Comparison of ENCODE assay signal across 8 cellular contexts in the genomic region with DNA sequence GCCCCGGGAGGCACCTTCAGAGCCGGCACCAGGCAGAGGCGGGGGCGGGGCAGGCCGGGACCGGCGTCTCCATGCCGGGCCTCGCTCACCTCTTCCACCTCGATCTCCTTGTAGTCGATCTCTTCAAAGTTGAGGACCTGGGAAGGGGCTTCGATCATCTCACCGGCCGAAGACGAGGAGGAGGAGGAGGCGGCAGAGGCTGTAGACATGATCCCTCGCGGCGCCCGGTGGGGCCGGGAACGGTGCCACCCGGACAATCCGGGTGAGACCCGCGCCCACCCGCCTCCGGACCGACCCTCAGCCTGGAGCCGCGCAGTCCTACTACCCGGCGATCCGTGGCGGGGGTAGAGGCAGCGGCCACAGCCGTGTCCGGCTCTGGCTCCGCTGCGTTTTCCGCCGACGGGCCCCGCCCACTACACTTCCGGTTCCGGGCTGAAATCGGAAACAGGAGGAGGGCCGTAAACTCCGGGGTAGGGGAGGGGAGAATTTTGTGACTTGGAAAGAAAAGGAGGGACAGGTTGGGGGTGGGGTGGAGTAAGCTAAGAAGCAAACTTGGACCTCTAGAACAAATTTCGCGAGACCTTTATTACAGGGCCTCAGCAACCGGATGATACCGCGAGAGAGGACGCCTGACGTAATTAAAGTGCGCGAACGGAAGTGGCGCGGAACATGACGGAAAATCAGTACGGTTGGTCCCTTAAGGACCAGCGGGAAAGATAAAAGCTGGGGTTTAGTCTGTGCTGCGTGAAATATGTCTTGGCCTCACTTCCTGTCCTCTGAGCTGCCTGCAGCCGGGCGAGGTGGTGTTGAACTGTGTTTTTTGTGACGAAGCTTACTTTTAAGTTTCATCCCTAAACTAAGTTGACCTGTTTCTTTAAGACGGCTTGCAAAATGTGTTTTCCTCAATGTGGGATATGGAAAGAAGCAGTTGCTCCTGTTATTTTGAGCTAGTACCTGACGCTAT. TPM values are rescaled to one million over a fixed set of nuclear protein-coding genes. Genes with fewer than 3 reads are reported as not detected.
DNase-seq lines count a peak whose midpoint lies in the region; FAIRE-seq and TF ChIP-seq lines count a peak whose summit lies in the region.

A gene (minus strand): TSS at position 398 of the 964 bp plus-strand sequence. CDS start 189 bp downstream, at position 209.

- no peak within 1 kb of the TSS for H3K4ac ChIP-seq in neuronal stem cell (ENCODE audit: low read length)

- peak within 1 kb of the TSS; percentile 71 for H3K14ac ChIP-seq in neuronal stem cell (ENCODE audit: low read length)

- H3K9ac ChIP-seq in neuronal stem cell (ENCODE audit: low read depth, low read length, poor library complexity) = peak within 1 kb of the TSS; percentile 94

- DNase-seq in GF-D8 (lab: John Stamatoyannopoulos, UW) (peak; percentile 96), HEK293T (ENCODE audit: extremely low spot score) (peak; percentile 86), MV-4-11 (lab: John Stamatoyannopoulos, UW) (peak; percentile 95), SK-MEL-5 (ENCODE audit: low read depth, low spot score) (peak; percentile 94), frontal cortex (ENCODE audit: low spot score in 2 of 2) (peak; percentile 77 to 81), neuronal stem cell (ENCODE audit: low spot score) (peak; percentile 95)
- DNase-seq in activated naive CD4-positive, alpha-beta T cell treated with Interleukin-2 at 50 U/mL for 16 hours = peak; percentile 95

- peak within 1 kb of the TSS; percentile 8 for H2BK5ac ChIP-seq in neuronal stem cell (ENCODE audit: low read length)

- H3K9me3 ChIP-seq in neuronal stem cell (replicated peaks in 1 of 2; ENCODE audit: control insufficient read depth in 2 of 2, insufficient read depth in 1 of 2, low read depth in 1 of 2, low read length in 2 of 2) = no peaks in the 10 kb centered on the region

- no peaks in the 10 kb centered on the region for H3K36me3 ChIP-seq in neuronal stem cell (replicated peaks in 1 of 2; ENCODE audit: control insufficient read depth in 2 of 2, insufficient read depth in 2 of 2, low read length in 2 of 2)

- H2BK12ac ChIP-seq in neuronal stem cell (ENCODE audit: low read length) = no peak within 1 kb of the TSS

- peaks cover 1 to 8% of the 10 kb centered on the region in 2 donors for H3K4me1 ChIP-seq in neuronal stem cell (ENCODE audit: control insufficient read depth in 2 of 2, insufficient read depth in 1 of 2, low read depth in 1 of 2, low read length in 2 of 2)

- H3K23ac ChIP-seq in neuronal stem cell (ENCODE audit: low read depth, low read length, poor library complexity) = peak within 1 kb of the TSS; percentile 85

- peak within 1 kb of the TSS; percentile 86 for H2AK5ac ChIP-seq in neuronal stem cell (ENCODE audit: low read depth, low read length)

- peaks cover 6% of the 10 kb centered on the region for H3K79me1 ChIP-seq in neuronal stem cell (ENCODE audit: low read depth, low read length)

- no peak within 1 kb of the TSS for H2BK15ac ChIP-seq in neuronal stem cell (ENCODE audit: low read length)

- no peaks in the 10 kb centered on the region for H3K27me3 ChIP-seq in neuronal stem cell (ENCODE audit: control insufficient read depth in 3 of 3, insufficient read depth in 3 of 3, low read depth in 1 of 3, low read length in 3 of 3)

- H3K4me3 ChIP-seq in neuronal stem cell (ENCODE audit: low read length in 2 of 2) = peak within 1 kb of the TSS; percentile 68 to 93

- peak within 1 kb of the TSS; percentile 87 for H2BK120ac ChIP-seq in neuronal stem cell (ENCODE audit: low read depth, low read length)

- TF ChIP-seq CTCF in subcutaneous adipose tissue (IDR thresholded peaks at IDR 0.05; ENCODE audit: low read depth) = no peak

- no peak within 1 kb of the TSS for H4K8ac ChIP-seq in neuronal stem cell (ENCODE audit: low read depth, low read length)

- H3K18ac ChIP-seq in neuronal stem cell (ENCODE audit: low read length) = peak within 1 kb of the TSS; percentile 93

- peak within 1 kb of the TSS; percentile 94 for H3K27ac ChIP-seq in neuronal stem cell (replicated peaks; ENCODE audit: low read length)

- POLR2A ChIA-PET in HEK293T (lab: Yijun Ruan, JAX) = interaction anchor here (0.6 to 1.4 kb wide), 22 partner anchors 9 to 369 kb away, joined by 3 to 13 read pairs (median 4); no protein-coding TSS in a partner anchor

- no peak for FAIRE-seq in frontal cortex (lab: Jason Lieb, UNC)

- H3K4me2 ChIP-seq in neuronal stem cell (ENCODE audit: insufficient read depth, low read length, poor library complexity, severe bottlenecking) = peak within 1 kb of the TSS; percentile 73

- CTCF ChIA-PET in HEK293T (lab: Yijun Ruan, JAX) = interaction anchor here (0.6 to 0.7 kb wide), 3 partner anchors 12 to 493 kb away, joined by 3 read pairs; no protein-coding TSS in a partner anchor

- in situ Hi-C loops in SK-MEL-5 (cut with HindIII; ENCODE audit: low pct_unique_long_range_greater_than_20kb, low sequenced_read_pairs) = no loop called here

- H4K91ac ChIP-seq in neuronal stem cell (ENCODE audit: low read depth, low read length, poor library complexity) = no peak within 1 kb of the TSS

- H2AFZ ChIP-seq in neuronal stem cell (ENCODE audit: low read length) = peak within 1 kb of the TSS; percentile 79

- no CpG with 5 or more reads among the region's 70 CpGs for WGBS in neuronal stem cell (ENCODE audit: extremely low coverage in 2 of 2, insufficient read length in 2 of 2, insufficient replicate concordance in 1 of 2), 2 donors

TF ChIP-seq in HEK293T, 16 proteins besides CTCF, POLR2A, EP300 and RAD21:
- TF ChIP-seq ELF4 (IDR thresholded peaks at IDR 0.05) = peak; percentile 68
- no peak for TF ChIP-seq BHLHE40 (IDR thresholded peaks at IDR 0.05; ENCODE audit: borderline replicate concordance)
- peak; percentile 42; the same call in 1 of the 2 replicates for TF ChIP-seq SP1 (IDR thresholded peaks at IDR 0.05)
- TF ChIP-seq, protein P1, sequence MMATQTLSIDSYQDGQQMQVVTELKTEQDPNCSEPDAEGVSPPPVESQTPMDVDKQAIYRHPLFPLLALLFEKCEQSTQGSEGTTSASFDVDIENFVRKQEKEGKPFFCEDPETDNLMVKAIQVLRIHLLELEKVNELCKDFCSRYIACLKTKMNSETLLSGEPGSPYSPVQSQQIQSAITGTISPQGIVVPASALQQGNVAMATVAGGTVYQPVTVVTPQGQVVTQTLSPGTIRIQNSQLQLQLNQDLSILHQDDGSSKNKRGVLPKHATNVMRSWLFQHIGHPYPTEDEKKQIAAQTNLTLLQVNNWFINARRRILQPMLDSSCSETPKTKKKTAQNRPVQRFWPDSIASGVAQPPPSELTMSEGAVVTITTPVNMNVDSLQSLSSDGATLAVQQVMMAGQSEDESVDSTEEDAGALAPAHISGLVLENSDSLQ (IDR thresholded peaks at IDR 0.05) = peak; percentile 39
- peak; percentile 79 for TF ChIP-seq NFRKB (IDR thresholded peaks at IDR 0.05)
- no peak for TF ChIP-seq HDGF (IDR thresholded peaks at IDR 0.05; ENCODE audit: borderline replicate concordance)
- no peak for TF ChIP-seq TARDBP (IDR thresholded peaks at IDR 0.05)
- TF ChIP-seq FOXA1 (IDR thresholded peaks at IDR 0.05) = no peak
- no peak for TF ChIP-seq CTBP1 (IDR thresholded peaks at IDR 0.05; ENCODE audit: borderline replicate concordance)
- peak; percentile 55 for TF ChIP-seq L3MBTL2 (conservative IDR thresholded peaks at IDR 0.05)

RNA-seq across cellular contexts. Expression of the gene that starts here (rescaled TPM):
- total RNA-seq in SK-MEL-5 (2014; rRNA removed; shearing (Covaris generic)) = 23.0 and 26.1 TPM in 2 replicates
- polyA plus RNA-seq in SK-MEL-5 (2015; cell fraction: cytosol; rRNA removed) = 19.5 and 23.4 TPM in 2 replicates
- polyA plus RNA-seq in SK-MEL-5 (2015; cell fraction: nucleus; rRNA removed) = 86.9 and 101 TPM in 2 replicates
- total RNA-seq in frontal cortex (38.7 TPM), subcutaneous adipose tissue (10 to 100 TPM; 22.2 to 41.4 (median 28.1) TPM)
- polyA plus RNA-seq in neuronal stem cell (2013, experiment 1 of 2) = 40.4 TPM
- polyA plus RNA-seq in neuronal stem cell (2013, experiment 2 of 2) = 40.3 TPM

Comparison
In these comparisons a context has a peak if more than half of its experiments do, and no peak if none do; other contexts are left out.
1. Peak in every context shown above with its lines: DNase-seq, H3K4me3 ChIP-seq and H3K27ac ChIP-seq.